In genomic region chr5:54272746-54273145, GRCh38 we compare ENCODE assay signal across 1 cellular context.
TF ChIP-seq lines count a peak whose summit lies in the region.

No MANE protein-coding gene starts in this region.

TF ChIP-seq in GM12878, 131 proteins besides CTCF, POLR2A, EP300 and RAD21 (continued from another document):
- TF ChIP-seq SKIL (IDR thresholded peaks at IDR 0.05; ENCODE audit: low read depth, poor library complexity, severe bottlenecking) (no peak), ZBTB33 (IDR thresholded peaks at IDR 0.05) (no peak), TBL1XR1 (IDR thresholded peaks at IDR 0.05; ENCODE audit: low read depth, low read length) (no peak)
TF ChIP-seq in GM12878: peak in this region for 0.
